ENCODE assay signal across 8 cellular contexts in the genomic region with DNA sequence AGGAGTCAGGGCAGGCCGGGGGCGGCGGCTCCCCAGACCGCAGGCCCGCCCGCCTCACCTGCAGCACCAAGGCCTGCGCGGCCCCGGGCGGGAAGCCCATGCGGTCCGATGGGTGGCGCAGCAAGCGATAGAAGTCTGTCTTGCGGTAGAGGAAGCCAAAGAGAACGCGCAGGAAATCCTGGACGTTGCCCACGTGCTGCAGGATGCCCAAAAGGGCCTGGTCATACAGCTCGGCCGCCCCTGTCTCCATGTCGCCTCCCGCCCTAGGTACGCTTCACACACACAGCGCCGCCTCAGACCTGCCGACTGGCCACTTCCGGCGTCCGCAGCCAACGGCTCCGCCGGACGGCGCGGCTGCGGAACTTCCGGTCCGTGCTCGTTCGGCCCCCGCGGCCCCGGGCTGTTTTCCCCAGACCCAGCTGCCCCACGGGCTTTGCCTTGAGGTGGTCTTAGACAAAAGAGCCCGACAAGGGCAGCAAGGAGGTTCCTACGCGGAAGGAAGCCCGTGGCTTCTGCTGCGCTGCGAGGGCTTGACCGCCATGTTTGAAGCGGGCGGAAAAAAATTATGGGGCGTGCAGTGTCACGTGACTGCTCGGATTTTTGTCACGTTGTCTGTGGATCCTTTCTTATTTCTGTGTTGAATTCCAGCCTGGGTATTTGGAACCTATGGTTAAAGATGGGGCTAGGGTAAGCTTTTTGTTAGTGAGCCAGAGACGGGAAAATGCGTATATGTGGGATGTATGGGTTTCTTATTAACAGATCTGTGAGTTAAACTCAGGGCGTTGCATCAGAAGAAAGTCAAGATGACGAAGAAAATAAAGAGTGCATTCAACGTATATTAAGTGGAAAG. TPM values are rescaled to one million over a fixed set of nuclear protein-coding genes. Genes with fewer than 3 reads are reported as not detected.
DNase-seq lines count a peak whose midpoint lies in the region; ATAC-seq and TF ChIP-seq lines count a peak whose summit lies in the region.

A gene (minus strand): TSS at position 308 of the 850 bp plus-strand sequence. CDS start 58 bp downstream, at position 250.

- peak within 1 kb of the TSS; percentile 89 for H3K4me3 Mint-ChIP-seq in WTC11

- peak; percentile 30 for DNase-seq in AG04450 (ENCODE audit: low read depth, low spot score)
- peak; percentile 81 for DNase-seq in NCI-H2196 treated with DMSO at 0.1 percent for 48 hours (lab: John Stamatoyannopoulos, UW; ENCODE audit: unreplicated experiment)
- DNase-seq in WTC11 (ENCODE audit: low spot score), result peak; percentile 83
- DNase-seq in cardiac fibroblast (ENCODE audit: low read depth in 2 of 2), result peak; percentile 85 to 89
- peak; percentile 77 for DNase-seq in iris pigment epithelial cell (ENCODE audit: low read depth)
- peak; percentile 74 for DNase-seq in stimulated activated CD4-positive, alpha-beta T cell treated with anti-CD3 and anti-CD28 coated beads, Interleukin-12 subunit alpha, Interleukin-12 subunit beta, amount 100 ng/mL, for 4 hours

- ATAC-seq in GM18873 (IDR thresholded peaks at IDR 0.05; ENCODE audit: low FRiP score, unreplicated experiment), result peak; percentile 79
- peak; percentile 83 for ATAC-seq in HG03139 (IDR thresholded peaks at IDR 0.05; ENCODE audit: unreplicated experiment)
- ATAC-seq in WTC11, result peak; percentile 91

- H3K27ac ChIP-seq in AG04450 (ENCODE audit: low read depth, low read length), result peak within 1 kb of the TSS; percentile 99

- H3K27me3 Mint-ChIP-seq in WTC11 (ENCODE audit: low read depth), result peaks cover 5% of the 10 kb centered on the region

- H3K27me3 ChIP-seq in AG04450 (ENCODE audit: control insufficient read depth, insufficient read depth, low read length), result no peaks in the 10 kb centered on the region

- H3K27ac Mint-ChIP-seq in WTC11, result peak within 1 kb of the TSS; percentile 99

- no peaks in the 10 kb centered on the region for H3K36me3 Mint-ChIP-seq in WTC11

- POLR2A ChIA-PET in AG04450 (lab: Yijun Ruan, JAX) (interaction anchor here (0.6 to 1.4 kb wide), 5 partner anchors 10 to 289 kb away, joined by 3 to 4 read pairs (median 3); a partner anchor contains a TSS), WTC11 (lab: Charles Lee) (interaction anchor here (1.5 kb wide), 1 partner anchor 92 kb away, joined by 3 read pairs; no protein-coding TSS in a partner anchor)

- CTCF ChIA-PET in AG04450 (lab: Charles Lee), result interaction anchor here (0.7 to 4.2 kb wide), 10 partner anchors 11 to 249 kb away, joined by 3 to 38 read pairs (median 4); a partner anchor contains a TSS
- CTCF ChIA-PET in WTC11 (lab: Charles Lee), result interaction anchor here (0.9 to 3.9 kb wide), 5 partner anchors 13 to 250 kb away, joined by 3 to 17 read pairs (median 5); no protein-coding TSS in a partner anchor

- H3K9me3 ChIP-seq in AG04450 (ENCODE audit: control insufficient read depth, insufficient read depth, low read length), result no peaks in the 10 kb centered on the region; the same call in 1 of the 2 replicates

- H3K4me3 ChIP-seq in AG04450 (ENCODE audit: low read depth, low read length), result peak within 1 kb of the TSS; percentile 95
- peak within 1 kb of the TSS; percentile 79 to 83 for H3K4me3 ChIP-seq in cardiac fibroblast (replicated peaks in 1 of 2; ENCODE audit: low read depth in 2 of 2, low read length in 2 of 2)

- H3K9me3 Mint-ChIP-seq in WTC11, result no peaks in the 10 kb centered on the region

- TF ChIP-seq CTCF in AG04450 (IDR thresholded peaks at IDR 0.05; ENCODE audit: low read depth, low read length), result peak; percentile 34; the same call in 1 of the 2 replicates
- TF ChIP-seq CTCF in WTC11 (IDR thresholded peaks at IDR 0.05), result no peak
- TF ChIP-seq CTCF in cardiac fibroblast (IDR thresholded peaks at IDR 0.05; ENCODE audit: low read depth, low read length), result peak; percentile 18

- peaks cover 22% of the 10 kb centered on the region for H3K4me1 Mint-ChIP-seq in WTC11

TF ChIP-seq in WTC11, 78 proteins besides CTCF, POLR2A, EP300 and RAD21 (continues in another document):
- TF ChIP-seq, protein P1, sequence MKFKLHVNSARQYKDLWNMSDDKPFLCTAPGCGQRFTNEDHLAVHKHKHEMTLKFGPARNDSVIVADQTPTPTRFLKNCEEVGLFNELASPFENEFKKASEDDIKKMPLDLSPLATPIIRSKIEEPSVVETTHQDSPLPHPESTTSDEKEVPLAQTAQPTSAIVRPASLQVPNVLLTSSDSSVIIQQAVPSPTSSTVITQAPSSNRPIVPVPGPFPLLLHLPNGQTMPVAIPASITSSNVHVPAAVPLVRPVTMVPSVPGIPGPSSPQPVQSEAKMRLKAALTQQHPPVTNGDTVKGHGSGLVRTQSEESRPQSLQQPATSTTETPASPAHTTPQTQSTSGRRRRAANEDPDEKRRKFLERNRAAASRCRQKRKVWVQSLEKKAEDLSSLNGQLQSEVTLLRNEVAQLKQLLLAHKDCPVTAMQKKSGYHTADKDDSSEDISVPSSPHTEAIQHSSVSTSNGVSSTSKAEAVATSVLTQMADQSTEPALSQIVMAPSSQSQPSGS (CRISPR knock-in tag; IDR thresholded peaks at IDR 0.05; ENCODE audit: borderline replicate concordance, low read depth), result no peak
- no peak for TF ChIP-seq GTF2I (CRISPR knock-in tag; conservative IDR thresholded peaks at IDR 0.05)
- TF ChIP-seq, protein P2, sequence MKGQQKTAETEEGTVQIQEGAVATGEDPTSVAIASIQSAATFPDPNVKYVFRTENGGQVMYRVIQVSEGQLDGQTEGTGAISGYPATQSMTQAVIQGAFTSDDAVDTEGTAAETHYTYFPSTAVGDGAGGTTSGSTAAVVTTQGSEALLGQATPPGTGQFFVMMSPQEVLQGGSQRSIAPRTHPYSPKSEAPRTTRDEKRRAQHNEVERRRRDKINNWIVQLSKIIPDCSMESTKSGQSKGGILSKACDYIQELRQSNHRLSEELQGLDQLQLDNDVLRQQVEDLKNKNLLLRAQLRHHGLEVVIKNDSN (CRISPR knock-in tag; IDR thresholded peaks at IDR 0.05), result peak; percentile 95
- TF ChIP-seq SMAD3 (CRISPR knock-in tag; IDR thresholded peaks at IDR 0.05; ENCODE audit: borderline replicate concordance), result 0 out of 2 replicates have a peak, but pooled peaks have one; percentile 70
- TF ChIP-seq, protein P3, sequence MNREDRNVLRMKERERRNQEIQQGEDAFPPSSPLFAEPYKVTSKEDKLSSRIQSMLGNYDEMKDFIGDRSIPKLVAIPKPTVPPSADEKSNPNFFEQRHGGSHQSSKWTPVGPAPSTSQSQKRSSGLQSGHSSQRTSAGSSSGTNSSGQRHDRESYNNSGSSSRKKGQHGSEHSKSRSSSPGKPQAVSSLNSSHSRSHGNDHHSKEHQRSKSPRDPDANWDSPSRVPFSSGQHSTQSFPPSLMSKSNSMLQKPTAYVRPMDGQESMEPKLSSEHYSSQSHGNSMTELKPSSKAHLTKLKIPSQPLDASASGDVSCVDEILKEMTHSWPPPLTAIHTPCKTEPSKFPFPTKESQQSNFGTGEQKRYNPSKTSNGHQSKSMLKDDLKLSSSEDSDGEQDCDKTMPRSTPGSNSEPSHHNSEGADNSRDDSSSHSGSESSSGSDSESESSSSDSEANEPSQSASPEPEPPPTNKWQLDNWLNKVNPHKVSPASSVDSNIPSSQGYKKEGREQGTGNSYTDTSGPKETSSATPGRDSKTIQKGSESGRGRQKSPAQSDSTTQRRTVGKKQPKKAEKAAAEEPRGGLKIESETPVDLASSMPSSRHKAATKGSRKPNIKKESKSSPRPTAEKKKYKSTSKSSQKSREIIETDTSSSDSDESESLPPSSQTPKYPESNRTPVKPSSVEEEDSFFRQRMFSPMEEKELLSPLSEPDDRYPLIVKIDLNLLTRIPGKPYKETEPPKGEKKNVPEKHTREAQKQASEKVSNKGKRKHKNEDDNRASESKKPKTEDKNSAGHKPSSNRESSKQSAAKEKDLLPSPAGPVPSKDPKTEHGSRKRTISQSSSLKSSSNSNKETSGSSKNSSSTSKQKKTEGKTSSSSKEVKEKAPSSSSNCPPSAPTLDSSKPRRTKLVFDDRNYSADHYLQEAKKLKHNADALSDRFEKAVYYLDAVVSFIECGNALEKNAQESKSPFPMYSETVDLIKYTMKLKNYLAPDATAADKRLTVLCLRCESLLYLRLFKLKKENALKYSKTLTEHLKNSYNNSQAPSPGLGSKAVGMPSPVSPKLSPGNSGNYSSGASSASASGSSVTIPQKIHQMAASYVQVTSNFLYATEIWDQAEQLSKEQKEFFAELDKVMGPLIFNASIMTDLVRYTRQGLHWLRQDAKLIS (CRISPR knock-in tag; IDR thresholded peaks at IDR 0.05; ENCODE audit: borderline replicate concordance), result no peak
- TF ChIP-seq, protein P4, sequence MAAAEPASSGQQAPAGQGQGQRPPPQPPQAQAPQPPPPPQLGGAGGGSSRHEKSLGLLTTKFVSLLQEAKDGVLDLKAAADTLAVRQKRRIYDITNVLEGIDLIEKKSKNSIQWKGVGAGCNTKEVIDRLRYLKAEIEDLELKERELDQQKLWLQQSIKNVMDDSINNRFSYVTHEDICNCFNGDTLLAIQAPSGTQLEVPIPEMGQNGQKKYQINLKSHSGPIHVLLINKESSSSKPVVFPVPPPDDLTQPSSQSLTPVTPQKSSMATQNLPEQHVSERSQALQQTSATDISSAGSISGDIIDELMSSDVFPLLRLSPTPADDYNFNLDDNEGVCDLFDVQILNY (CRISPR knock-in tag; IDR thresholded peaks at IDR 0.05), result peak; percentile 75; the same call in 1 of the 2 replicates
- TF ChIP-seq CREB1 (CRISPR knock-in tag; IDR thresholded peaks at IDR 0.05), result 0 out of 2 replicates have a peak, but pooled peaks have one; percentile 64
- no peak for TF ChIP-seq PRRX2 (CRISPR knock-in tag; IDR thresholded peaks at IDR 0.05)
- no peak for TF ChIP-seq FOXJ3 (CRISPR knock-in tag; IDR thresholded peaks at IDR 0.05; ENCODE audit: borderline replicate concordance)
- TF ChIP-seq, protein P5, sequence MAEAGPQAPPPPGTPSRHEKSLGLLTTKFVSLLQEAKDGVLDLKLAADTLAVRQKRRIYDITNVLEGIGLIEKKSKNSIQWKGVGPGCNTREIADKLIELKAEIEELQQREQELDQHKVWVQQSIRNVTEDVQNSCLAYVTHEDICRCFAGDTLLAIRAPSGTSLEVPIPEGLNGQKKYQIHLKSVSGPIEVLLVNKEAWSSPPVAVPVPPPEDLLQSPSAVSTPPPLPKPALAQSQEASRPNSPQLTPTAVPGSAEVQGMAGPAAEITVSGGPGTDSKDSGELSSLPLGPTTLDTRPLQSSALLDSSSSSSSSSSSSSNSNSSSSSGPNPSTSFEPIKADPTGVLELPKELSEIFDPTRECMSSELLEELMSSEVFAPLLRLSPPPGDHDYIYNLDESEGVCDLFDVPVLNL (CRISPR knock-in tag; IDR thresholded peaks at IDR 0.05; ENCODE audit: borderline replicate concordance, low read depth), result no peak

RNA-seq across cellular contexts. Expression of the gene that starts here (rescaled TPM):
- 61.4 and 77.0 TPM in 2 replicates for polyA plus RNA-seq in AG04450 (2011; rRNA removed)
- 76.7 and 85.1 TPM in 2 replicates for polyA minus RNA-seq in AG04450 (2011; rRNA and poly(A)+ RNA removed)
- total RNA-seq in WTC11 (2021), result 71.8 to 83.9 TPM (median 82.7 TPM) in 3 replicates

Comparison
In these comparisons a context has a peak if more than half of its experiments do, and no peak if none do; other contexts are left out.
1. Peak in every context shown above with its lines: DNase-seq, ATAC-seq, H3K4me3 ChIP-seq and H3K27ac ChIP-seq.
2. DNase-seq: peak in every context shown above with its lines; median percentile 87 in cardiac fibroblast; 83 in WTC11; 81 in NCI-H2196 treated with DMSO at 0.1 percent for 48 hours; 77 in iris pigment epithelial cell; 74 in stimulated activated CD4-positive, alpha-beta T cell treated with anti-CD3 and anti-CD28 coated beads, Interleukin-12 subunit alpha, Interleukin-12 subunit beta, amount 100 ng/mL, for 4 hours; 30 in AG04450.